In the genomic region with DNA sequence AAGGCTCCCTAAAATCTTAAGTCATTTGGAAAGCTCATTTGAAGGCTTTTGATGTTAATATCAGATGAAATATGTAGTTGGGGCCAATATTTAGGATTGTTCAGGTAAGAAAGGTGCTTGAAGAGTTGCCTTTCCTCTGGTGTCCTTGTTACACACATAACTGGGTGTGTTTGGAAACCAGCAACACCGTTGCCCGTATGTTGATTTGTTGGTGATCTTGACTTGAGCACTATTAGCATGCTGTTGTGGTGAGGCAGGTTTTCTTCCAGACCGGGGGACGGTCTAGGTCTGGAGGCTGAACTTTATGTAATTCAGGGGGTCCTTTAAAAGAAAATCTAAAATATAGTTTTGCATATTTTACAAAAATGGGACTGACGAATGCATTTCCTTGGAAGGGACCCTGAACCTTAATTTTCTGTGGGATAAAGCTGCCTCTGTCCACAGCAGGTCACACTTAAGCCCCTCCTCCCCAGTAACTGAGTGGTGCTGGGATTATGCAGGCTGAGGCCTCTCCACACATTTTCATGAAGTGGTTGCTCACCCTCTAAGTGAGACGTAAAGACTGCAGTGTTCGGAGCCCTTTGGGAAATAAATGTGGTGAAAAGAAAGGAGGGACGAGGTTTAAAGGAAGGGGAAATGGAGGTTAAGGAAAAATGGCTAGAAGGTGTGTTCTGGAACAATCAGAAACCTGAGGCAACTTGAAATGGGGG, we compare ENCODE assay signal across 8 cellular contexts. TPM values are rescaled to one million over a fixed set of nuclear protein-coding genes. Genes with fewer than 3 reads are reported as not detected.
DNase-seq lines count a peak whose midpoint lies in the region; ATAC-seq and TF ChIP-seq lines count a peak whose summit lies in the region.

No MANE protein-coding gene starts in this region.

- TF ChIP-seq EP300 in suprapubic skin (IDR thresholded peaks at IDR 0.05) = no peak

- peak overlapping the region; percentile 92 for H3K9ac ChIP-seq in adipocyte (ENCODE audit: low read length)
- peak overlapping the region; percentile 62 for H3K9ac ChIP-seq in iPS-15b (ENCODE audit: low read depth, low read length)

- H3K4me3 ChIP-seq in HFF-Myc (replicated peaks; ENCODE audit: low read depth, low read length) (peak overlapping the region; percentile 99), adipocyte (ENCODE audit: low read length) (peak overlapping the region; percentile 95), iPS-15b (ENCODE audit: low read depth, low read length) (peak overlapping the region; percentile 88), suprapubic skin (peak overlapping the region; percentile 96)

- peak overlapping the region; percentile 98 for H3K27ac ChIP-seq in suprapubic skin

- H3K36me3 Mint-ChIP-seq in activated CD4-positive, alpha-beta memory T cell treated with anti-CD3 and anti-CD28 coated beads for 36 hours = peaks cover 30% of the 10 kb centered on the region

- 42% methylated on average over 8 of the region's 8 CpGs for WGBS in suprapubic skin

- no peaks in the 10 kb centered on the region for H3K27me3 ChIP-seq in adipocyte (replicated peaks; ENCODE audit: control insufficient read depth, insufficient read depth, low read length)
- peaks cover 6% of the 10 kb centered on the region for H3K27me3 ChIP-seq in iPS-15b (ENCODE audit: control insufficient read depth, insufficient read depth, low read length)
- no peaks in the 10 kb centered on the region for H3K27me3 ChIP-seq in suprapubic skin

- H3K36me3 ChIP-seq in adipocyte (ENCODE audit: control insufficient read depth, insufficient read depth, low read length, severe bottlenecking) (peaks cover 3% of the 10 kb centered on the region), iPS-15b (ENCODE audit: control insufficient read depth, insufficient read depth, low read length) (peaks cover 7% of the 10 kb centered on the region), suprapubic skin (peaks cover 12% of the 10 kb centered on the region)

- H3K9me3 Mint-ChIP-seq in activated CD4-positive, alpha-beta memory T cell treated with anti-CD3 and anti-CD28 coated beads for 36 hours = no peaks in the 10 kb centered on the region

- intact Hi-C loops in activated CD4-positive, alpha-beta memory T cell treated with anti-CD3 and anti-CD28 coated beads for 36 hours (cut with micrococcal nuclease) = loop anchor here (1.0 to 2.0 kb wide), 2 partner anchors 117 to 196 kb away; a partner anchor contains a TSS

- POLR2A ChIA-PET in activated CD4-positive, alpha-beta memory T cell treated with anti-CD3 and anti-CD28 coated beads for 36 hours (lab: Charles Lee) = interaction anchor here (1.0 to 1.4 kb wide), 3 partner anchors 9 to 28 kb away, joined by 3 to 5 read pairs (median 5); no protein-coding TSS in a partner anchor

- TF ChIP-seq POLR2A in suprapubic skin (IDR thresholded peaks at IDR 0.05) = no peak

- H3K9me3 ChIP-seq in adipocyte (ENCODE audit: control insufficient read depth, low read length) = no peaks in the 10 kb centered on the region
- no peaks in the 10 kb centered on the region for H3K9me3 ChIP-seq in iPS-15b (ENCODE audit: control insufficient read depth, insufficient read depth, low read length)
- H3K9me3 ChIP-seq in suprapubic skin = no peaks in the 10 kb centered on the region

- H3K4me1 ChIP-seq in adipocyte (ENCODE audit: control insufficient read depth, insufficient read depth, low read length) = peaks cover 36% of the 10 kb centered on the region
- peaks cover 18% of the 10 kb centered on the region for H3K4me1 ChIP-seq in iPS-15b (ENCODE audit: control insufficient read depth, insufficient read depth, low read length)
- peaks cover 47% of the 10 kb centered on the region for H3K4me1 ChIP-seq in suprapubic skin

- DNase-seq in HFF-Myc (ENCODE audit: extremely low read depth, low read depth) (no peak), adipocyte (ENCODE audit: low read depth) (peak; percentile 19), suprapubic skin (ENCODE audit: low spot score in 2 of 2) (no peak), NK-92 (lab: John Stamatoyannopoulos, UW; ENCODE audit: unreplicated experiment) (no peak)
- DNase-seq in activated CD4-positive, alpha-beta memory T cell treated with anti-CD3 and anti-CD28 coated beads for 36 hours = no peak
- DNase-seq in activated CD4-positive, CD25-positive, alpha-beta regulatory T cell treated with anti-CD3 and anti-CD28 coated beads, Interleukin-2, amount 50 U/mL, for 72 hours = no peak

- no peak overlapping the region for H3K27ac Mint-ChIP-seq in activated CD4-positive, alpha-beta memory T cell treated with anti-CD3 and anti-CD28 coated beads for 36 hours

- TF ChIP-seq CTCF in HFF-Myc (IDR thresholded peaks at IDR 0.05; ENCODE audit: low read depth, low read length, missing control alignments) = no peak
- TF ChIP-seq CTCF in suprapubic skin (IDR thresholded peaks at IDR 0.05) = no peak

- H3K4me3 Mint-ChIP-seq in activated CD4-positive, alpha-beta memory T cell treated with anti-CD3 and anti-CD28 coated beads for 36 hours = no peak overlapping the region

- CTCF ChIA-PET in activated CD4-positive, alpha-beta memory T cell treated with anti-CD3 and anti-CD28 coated beads for 36 hours (lab: Charles Lee) = interaction anchor here (0.9 to 7.1 kb wide), 6 partner anchors 9 to 284 kb away, joined by 3 to 39 read pairs (median 4); a partner anchor contains a TSS

- H3K27me3 Mint-ChIP-seq in activated CD4-positive, alpha-beta memory T cell treated with anti-CD3 and anti-CD28 coated beads for 36 hours = no peaks in the 10 kb centered on the region

- peaks cover 34% of the 10 kb centered on the region for H3K4me1 Mint-ChIP-seq in activated CD4-positive, alpha-beta memory T cell treated with anti-CD3 and anti-CD28 coated beads for 36 hours (ENCODE audit: low read depth)

- ATAC-seq in activated CD4-positive, CD25-positive, alpha-beta regulatory T cell treated with anti-CD3 and anti-CD28 coated beads, Interleukin-2, amount 50 U/mL, for 24 hours = no peak

RNA-seq across cellular contexts. Expression of a gene that starts 1.8 kb away (rescaled TPM):
- total RNA-seq in suprapubic skin = 10 to 100 TPM; 52.9 to 76.6 (median 66.4) TPM
- 100 to 1,000 TPM; 137 to 142 TPM for total RNA-seq in activated CD4-positive, alpha-beta memory T cell treated with anti-CD3 and anti-CD28 coated beads for 36 hours
